9 cellular contexts compared by ENCODE assay signal in genomic region chr3:190585771-190586630, GRCh38.
DNase-seq lines count a peak whose midpoint lies in the region; ATAC-seq lines count a peak whose summit lies in the region.
"Had no signal": no experiment of that assay in that cellular context is flagged by ENCODE, and none has a peak within 500 bp of the region (broad histone marks: within the 10 kb centered on the region; RNA-seq: fewer than 3 reads in every experiment).

No MANE protein-coding gene starts in this region.

- CTCF ChIA-PET in activated CD8-positive, alpha-beta memory T cell treated with anti-CD3 and anti-CD28 coated beads, Interleukin-2, amount 10 ng/mL, durations not matched to agents 7 days and 5 days (lab: Charles Lee), result no interaction called here

- peak; percentile 55 for DNase-seq in activated T-cell treated with anti-CD3 and anti-CD28 coated beads for 24 hours (ENCODE audit: low read depth)
- no peak for DNase-seq in activated T-cell treated with anti-CD3 and anti-CD28 coated beads, Interleukin-2, amount 50 U/mL, for 1 hour
- peak; percentile 88 for DNase-seq in MG63
- DNase-seq in activated CD8-positive, alpha-beta memory T cell treated with anti-CD3 and anti-CD28 coated beads, Interleukin-2, amount 10 ng/mL, durations not matched to agents 7 days and 5 days, result peak; percentile 66
- peak in 1 of 3 donors; percentile 16 for DNase-seq in right cardiac atrium
- peak; percentile 46 to 47 for DNase-seq in stimulated activated CD4-positive, alpha-beta T cell treated with anti-CD3 and anti-CD28 coated beads, Interleukin-2, amount 100 ng/mL, for 48 hours
- DNase-seq in DMS 273 (lab: John Stamatoyannopoulos, UW; ENCODE audit: unreplicated experiment), result no peak
- no peak for DNase-seq in cerebellar cortex (ENCODE audit: low spot score)

- H3K4me1 ChIP-seq in right cardiac atrium (ENCODE audit: control insufficient read depth, insufficient read depth, low read length), result peaks cover 4% of the 10 kb centered on the region

- intact Hi-C loops in right cardiac atrium (cut with DNase I), result no loop called here

- H3K4me1 Mint-ChIP-seq in activated CD8-positive, alpha-beta memory T cell treated with anti-CD3 and anti-CD28 coated beads, Interleukin-2, amount 10 ng/mL, durations not matched to agents 7 days and 5 days, result peaks cover 29% of the 10 kb centered on the region

- no peaks in the 10 kb centered on the region for H3K27me3 Mint-ChIP-seq in activated CD8-positive, alpha-beta memory T cell treated with anti-CD3 and anti-CD28 coated beads, Interleukin-2, amount 10 ng/mL, durations not matched to agents 7 days and 5 days

- H3K36me3 ChIP-seq in MG63, result peaks cover 4% of the 10 kb centered on the region
- H3K36me3 ChIP-seq: cardiac muscle cell had no signal

- ATAC-seq in activated CD8-positive, alpha-beta memory T cell treated with anti-CD3 and anti-CD28 coated beads, Interleukin-2, amount 10 ng/mL, durations not matched to agents 7 days and 5 days, result peak; percentile 84
- ATAC-seq in right cardiac atrium, result peak; percentile 62 to 89

- H3K27me3 ChIP-seq in MG63, result no peaks in the 10 kb centered on the region
- H3K27me3 ChIP-seq in right cardiac atrium (ENCODE audit: control insufficient read depth, insufficient read depth), result no peaks in the 10 kb centered on the region
- H3K27me3 ChIP-seq: cardiac muscle cell had no signal

- H3K27ac Mint-ChIP-seq in activated CD8-positive, alpha-beta memory T cell treated with anti-CD3 and anti-CD28 coated beads, Interleukin-2, amount 10 ng/mL, durations not matched to agents 7 days and 5 days, result peak overlapping the region; percentile 83

- peak overlapping the region; percentile 40 for H3K4me3 Mint-ChIP-seq in activated CD8-positive, alpha-beta memory T cell treated with anti-CD3 and anti-CD28 coated beads, Interleukin-2, amount 10 ng/mL, durations not matched to agents 7 days and 5 days

- 61% methylated on average over 6 of the region's 6 CpGs for WGBS in right cardiac atrium

- H3K4me3 ChIP-seq in MG63 (no peak overlapping the region), right cardiac atrium (ENCODE audit: low read length) (no peak overlapping the region)
- H3K4me3 ChIP-seq: cardiac muscle cell had no signal

- no peaks in the 10 kb centered on the region for H3K9me3 Mint-ChIP-seq in activated CD8-positive, alpha-beta memory T cell treated with anti-CD3 and anti-CD28 coated beads, Interleukin-2, amount 10 ng/mL, durations not matched to agents 7 days and 5 days (ENCODE audit: low read depth)

- H3K36me3 Mint-ChIP-seq in activated CD8-positive, alpha-beta memory T cell treated with anti-CD3 and anti-CD28 coated beads, Interleukin-2, amount 10 ng/mL, durations not matched to agents 7 days and 5 days, result peaks cover 22% of the 10 kb centered on the region

- H3K9me3 ChIP-seq in MG63 (no peaks in the 10 kb centered on the region), right cardiac atrium (ENCODE audit: control insufficient read depth, low read length) (no peaks in the 10 kb centered on the region)

- no peak overlapping the region for H3K27ac ChIP-seq in right cardiac atrium (ENCODE audit: low read length)
- H3K27ac ChIP-seq: cardiac muscle cell had no signal

Comparison
In these comparisons a context has a peak if more than half of its experiments do, and no peak if none do; other contexts are left out.
1. DNase-seq: peak in activated T-cell treated with anti-CD3 and anti-CD28 coated beads for 24 hours (single experiment), MG63 (single experiment), activated CD8-positive, alpha-beta memory T cell treated with anti-CD3 and anti-CD28 coated beads, Interleukin-2, amount 10 ng/mL, durations not matched to agents 7 days and 5 days (single experiment) and stimulated activated CD4-positive, alpha-beta T cell treated with anti-CD3 and anti-CD28 coated beads, Interleukin-2, amount 100 ng/mL, for 48 hours (2 of 2); none in activated T-cell treated with anti-CD3 and anti-CD28 coated beads, Interleukin-2, amount 50 U/mL, for 1 hour (single experiment), DMS 273 (single experiment) and cerebellar cortex (single experiment).